8 cellular contexts compared by ENCODE assay signal in the genomic region with DNA sequence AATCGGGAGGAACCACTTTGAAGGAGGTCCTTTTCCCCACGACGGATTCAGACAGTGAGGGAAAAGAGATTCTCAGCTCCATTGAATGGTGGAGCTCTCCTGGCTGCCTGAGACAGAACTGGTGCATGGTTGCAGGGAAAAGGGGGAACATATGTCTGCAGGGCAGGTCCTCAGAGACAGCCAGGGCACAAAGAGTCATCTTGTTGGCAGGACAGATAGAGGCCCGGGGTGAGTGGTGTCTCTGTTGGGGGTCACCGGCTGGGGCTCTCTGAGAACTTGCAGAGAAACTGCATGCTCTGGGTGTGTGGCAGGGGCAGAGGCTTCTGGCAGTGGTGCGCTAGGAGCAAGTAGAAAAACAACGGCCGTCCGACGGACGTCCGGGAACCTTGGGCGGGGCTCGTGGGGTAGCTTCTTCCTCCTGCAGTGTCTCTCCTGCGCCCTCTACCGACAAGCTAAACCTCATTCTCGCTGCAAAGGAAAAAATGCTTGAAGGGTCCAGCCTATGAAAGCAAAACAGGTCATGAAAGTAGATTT.
DNase-seq lines count a peak whose midpoint lies in the region; ATAC-seq and TF ChIP-seq lines count a peak whose summit lies in the region.

No MANE protein-coding gene starts in this region.

- peak; percentile 86 for ATAC-seq in GM19328 (IDR thresholded peaks at IDR 0.05; ENCODE audit: unreplicated experiment)
- ATAC-seq in gastrocnemius medialis: peak; percentile 63 to 86
- no peak for ATAC-seq in GM21825 (IDR thresholded peaks at IDR 0.05; ENCODE audit: unreplicated experiment)

- H3K4me3 ChIP-seq in ascending aorta (peak overlapping the region; percentile 37 to 39), gastrocnemius medialis (peak overlapping the region; percentile 13 to 43 (median 36))

- H3K27ac ChIP-seq in ascending aorta (no peak overlapping the region), gastrocnemius medialis (peak overlapping the region; percentile 12 to 57 (median 46))

- in situ Hi-C loops in gastrocnemius medialis (cut with MboI; ENCODE audit: low sequenced_read_pairs in 4 of 4): loop anchor here in 1 of 4 donors (5.0 kb wide), 1 partner anchor 42 kb away; no protein-coding TSS in a partner anchor

- intact Hi-C loops in ascending aorta (cut with DNase I): loop anchor here (2.0 kb wide), 1 partner anchor 46 kb away; no protein-coding TSS in a partner anchor
- intact Hi-C loops in gastrocnemius medialis (cut with DNase I; ENCODE audit: low total_unique reads): loop anchor here (1.0 to 10.0 kb wide), 4 partner anchors 47 to 477 kb away; no protein-coding TSS in a partner anchor

- peak in 1 of 2 donors; percentile 13 for TF ChIP-seq POLR2A in gastrocnemius medialis (IDR thresholded peaks at IDR 0.05)

- DNase-seq in AG08395 (ENCODE audit: low spot score) (peak; percentile 66), LoVo (ENCODE audit: low spot score) (peak; percentile 83), SW 1271 (lab: John Stamatoyannopoulos, UW) (peak; percentile 30 to 80), ascending aorta (ENCODE audit: low spot score in 2 of 2) (peak in 1 of 2 donors; percentile 75), hepatic stellate cell (ENCODE audit: low spot score) (peak; percentile 49), gastrocnemius medialis (peak; percentile 54 to 72)

- no peaks in the 10 kb centered on the region for H3K27me3 ChIP-seq in ascending aorta
- H3K27me3 ChIP-seq in gastrocnemius medialis: no peaks in the 10 kb centered on the region

- H3K4me1 ChIP-seq in ascending aorta (no peaks in the 10 kb centered on the region), gastrocnemius medialis (no peaks in the 10 kb centered on the region)

- TF ChIP-seq CTCF in ascending aorta (IDR thresholded peaks at IDR 0.05): peak; percentile 18 to 67 (median 58)
- TF ChIP-seq CTCF in gastrocnemius medialis (IDR thresholded peaks at IDR 0.05 in 4 of 5, conservative IDR thresholded peaks at IDR 0.05 in 1 of 5): peak; percentile 69 to 83 (median 73)

- no peaks in the 10 kb centered on the region for H3K36me3 ChIP-seq in ascending aorta
- no peaks in the 10 kb centered on the region for H3K36me3 ChIP-seq in gastrocnemius medialis

- no peaks in the 10 kb centered on the region for H3K9me3 ChIP-seq in ascending aorta
- no peaks in the 10 kb centered on the region for H3K9me3 ChIP-seq in gastrocnemius medialis

Comparison
In these comparisons a context has a peak if more than half of its experiments do, and no peak if none do; other contexts are left out.
1. H3K27ac ChIP-seq: peak in gastrocnemius medialis (4 of 4); none in ascending aorta (0 of 2).